ENCODE assay signal across 1 cellular context in genomic region chr1:113509726-113510125, GRCh38.
TF ChIP-seq lines count a peak whose summit lies in the region.

No MANE protein-coding gene starts in this region.

TF ChIP-seq in HEK293, 187 proteins besides CTCF, POLR2A, EP300 and RAD21:
- peak; percentile 27; the same call in 1 of the 2 replicates for TF ChIP-seq ATF2 (tag by site-specific recombination; IDR thresholded peaks at IDR 0.05; ENCODE audit: low read depth)
